ENCODE assay signal across 8 cellular contexts in the genomic region with DNA sequence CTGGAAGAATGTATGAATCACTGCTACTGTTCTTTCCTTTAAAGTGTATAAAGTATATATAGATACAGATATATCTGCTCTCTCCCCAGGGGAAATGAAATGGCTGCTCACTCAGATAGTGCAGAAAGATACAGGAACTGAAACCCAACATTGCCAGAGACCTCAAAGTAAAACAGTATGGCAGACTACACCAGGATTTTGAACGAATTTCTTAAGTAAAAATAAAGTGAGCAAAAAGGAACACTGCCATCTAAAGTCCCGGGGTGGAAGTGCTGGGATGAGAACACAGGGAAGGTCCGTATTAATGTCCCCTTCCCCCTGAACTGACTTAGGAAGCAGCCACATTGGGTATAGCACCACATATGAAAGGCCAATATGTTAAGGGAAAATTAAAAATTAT.
A peak's percentile ranks its signal among the peaks of the same experiment; 100 is the strongest.
DNase-seq lines count a peak whose midpoint lies in the region; ATAC-seq and TF ChIP-seq lines count a peak whose summit lies in the region.

No MANE protein-coding gene starts in this region.

- DNase-seq in hepatocyte (ENCODE audit: low spot score) (no peak), thyroid gland (no peak), mammary epithelial cell (no peak), NCI-H2227 treated with DMSO at 0.1 percent for 48 hours (lab: John Stamatoyannopoulos, UW) (no peak)
- no peak for DNase-seq in activated CD4-positive, alpha-beta T cell treated with anti-CD3 and anti-CD28 coated beads, Interleukin-2, amount 50 U/mL, for 1 hour

- no peak overlapping the region for H3K9ac ChIP-seq in mammary epithelial cell (ENCODE audit: insufficient read depth, low read length)

- H3K36me3 Mint-ChIP-seq in IgD-negative memory B cell = peaks cover 17% of the 10 kb centered on the region

- H3K4me1 Mint-ChIP-seq in IgD-negative memory B cell = peaks cover 42 to 62% (median 54%) of the 10 kb centered on the region in 3 donors

- H4K20me1 ChIP-seq in hepatocyte (ENCODE audit: insufficient read depth, poor library complexity, severe bottlenecking) (no peaks in the 10 kb centered on the region), mammary epithelial cell (ENCODE audit: insufficient read depth, low read length) (no peaks in the 10 kb centered on the region)

- H3K4me2 ChIP-seq in hepatocyte (no peak overlapping the region), mammary epithelial cell (ENCODE audit: insufficient read depth, low read depth, low read length) (no peak overlapping the region)

- H3K27me3 Mint-ChIP-seq in IgD-negative memory B cell = no peaks in the 10 kb centered on the region

- 84% methylated on average over 3 of the region's 3 CpGs for WGBS in hepatocyte (ENCODE audit: low lambda C conversion rate, missing lambda C conversion rate)
- WGBS in thyroid gland, 2 donors = 87 to 88% methylated on average over 3 of the region's 3 CpGs
- 71% methylated on average over 3 of the region's 3 CpGs for WGBS in mammary epithelial cell (ENCODE audit: low coverage, missing lambda C conversion rate)

- TF ChIP-seq POLR2A in GM18505 (IDR thresholded peaks at IDR 0.05; ENCODE audit: borderline replicate concordance, extremely low read depth, insufficient read depth, insufficient read length) (no peak), thyroid gland (IDR thresholded peaks at IDR 0.05) (no peak)

- TF ChIP-seq CTCF in hepatocyte (IDR thresholded peaks at IDR 0.05; ENCODE audit: poor library complexity) (peak; percentile 8), thyroid gland (IDR thresholded peaks at IDR 0.05) (no peak), mammary epithelial cell (conservative IDR thresholded peaks at IDR 0.05 in 1 of 2, IDR thresholded peaks at IDR 0.05 in 1 of 2; ENCODE audit: extremely low read depth in 1 of 2, insufficient read depth in 1 of 2, low read depth in 1 of 2, low read length in 2 of 2) (peak in 1 of 2 donors; percentile 9)

- no peak overlapping the region for H3K4me3 ChIP-seq in hepatocyte
- H3K4me3 ChIP-seq in thyroid gland (replicated peaks in 1 of 3) = no peak overlapping the region
- H3K4me3 ChIP-seq in mammary epithelial cell (replicated peaks in 1 of 3; ENCODE audit: insufficient read depth in 1 of 3, low read depth in 2 of 3, low read length in 3 of 3) = no peak overlapping the region

- H3K27me3 ChIP-seq in hepatocyte = no peaks in the 10 kb centered on the region
- no peaks in the 10 kb centered on the region for H3K27me3 ChIP-seq in thyroid gland
- no peaks in the 10 kb centered on the region for H3K27me3 ChIP-seq in mammary epithelial cell (ENCODE audit: insufficient read depth, low read length)

- intact Hi-C loops in thyroid gland (cut with DNase I) (no loop called here), mammary epithelial cell (cut with micrococcal nuclease) (no loop called here)

- in situ Hi-C loops in mammary epithelial cell (cut with MboI; ENCODE audit: low sequenced_read_pairs in 2 of 2) = no loop called here

- no peak overlapping the region for H2AFZ ChIP-seq in hepatocyte
- H2AFZ ChIP-seq in mammary epithelial cell (ENCODE audit: low read depth, low read length) = no peak overlapping the region

- peak; percentile 61 for ATAC-seq in GM18505 (IDR thresholded peaks at IDR 0.05; ENCODE audit: unreplicated experiment)
- peak; percentile 44 for ATAC-seq in GM21723 (IDR thresholded peaks at IDR 0.05; ENCODE audit: unreplicated experiment)

- H3K27ac ChIP-seq in hepatocyte = no peak overlapping the region
- H3K27ac ChIP-seq in thyroid gland = no peak overlapping the region
- H3K27ac ChIP-seq in mammary epithelial cell (ENCODE audit: insufficient read depth, low read depth, low read length) = no peak overlapping the region

- CTCF ChIA-PET in mammary epithelial cell (lab: Charles Lee; ENCODE audit: low non-redundant PET) = no interaction called here

- peak overlapping the region in 3 of 4 donors; percentile 25 to 77 (median 44) for H3K4me3 Mint-ChIP-seq in IgD-negative memory B cell

- H3K9me3 ChIP-seq in hepatocyte (ENCODE audit: low read depth) (no peaks in the 10 kb centered on the region), thyroid gland (no peaks in the 10 kb centered on the region), mammary epithelial cell (replicated peaks; ENCODE audit: insufficient read depth, low read length) (no peaks in the 10 kb centered on the region)

- no TSS peak for BruUV-seq in mammary epithelial cell (replicated peaks; lab: Mats Ljungman, UMichigan)

- H3K27ac Mint-ChIP-seq in IgD-negative memory B cell = peak overlapping the region; percentile 20 to 91 (median 83)

- H3K4me1 ChIP-seq in hepatocyte (ENCODE audit: insufficient read depth) = peaks cover 4% of the 10 kb centered on the region
- H3K4me1 ChIP-seq in thyroid gland = no peaks in the 10 kb centered on the region
- no peaks in the 10 kb centered on the region for H3K4me1 ChIP-seq in mammary epithelial cell (ENCODE audit: insufficient read depth, low read length)

- dilution Hi-C loops in mammary epithelial cell (cut with HindIII; ENCODE audit: low sequenced_read_pairs) = no loop called here

- H3K79me2 ChIP-seq in hepatocyte (no peaks in the 10 kb centered on the region), mammary epithelial cell (ENCODE audit: insufficient read depth, low read length) (no peaks in the 10 kb centered on the region)

- peaks cover 0 to 3% (median 0%) of the 10 kb centered on the region in 3 donors for H3K9me3 Mint-ChIP-seq in IgD-negative memory B cell

- no peaks in the 10 kb centered on the region for H3K9me2 ChIP-seq in hepatocyte (replicated peaks; ENCODE audit: insufficient read depth)

- H3K36me3 ChIP-seq in hepatocyte (replicated peaks; ENCODE audit: insufficient read depth, low read depth) (no peaks in the 10 kb centered on the region), thyroid gland (no peaks in the 10 kb centered on the region), mammary epithelial cell (ENCODE audit: insufficient read depth, low read length) (no peaks in the 10 kb centered on the region)
